In the genomic region with DNA sequence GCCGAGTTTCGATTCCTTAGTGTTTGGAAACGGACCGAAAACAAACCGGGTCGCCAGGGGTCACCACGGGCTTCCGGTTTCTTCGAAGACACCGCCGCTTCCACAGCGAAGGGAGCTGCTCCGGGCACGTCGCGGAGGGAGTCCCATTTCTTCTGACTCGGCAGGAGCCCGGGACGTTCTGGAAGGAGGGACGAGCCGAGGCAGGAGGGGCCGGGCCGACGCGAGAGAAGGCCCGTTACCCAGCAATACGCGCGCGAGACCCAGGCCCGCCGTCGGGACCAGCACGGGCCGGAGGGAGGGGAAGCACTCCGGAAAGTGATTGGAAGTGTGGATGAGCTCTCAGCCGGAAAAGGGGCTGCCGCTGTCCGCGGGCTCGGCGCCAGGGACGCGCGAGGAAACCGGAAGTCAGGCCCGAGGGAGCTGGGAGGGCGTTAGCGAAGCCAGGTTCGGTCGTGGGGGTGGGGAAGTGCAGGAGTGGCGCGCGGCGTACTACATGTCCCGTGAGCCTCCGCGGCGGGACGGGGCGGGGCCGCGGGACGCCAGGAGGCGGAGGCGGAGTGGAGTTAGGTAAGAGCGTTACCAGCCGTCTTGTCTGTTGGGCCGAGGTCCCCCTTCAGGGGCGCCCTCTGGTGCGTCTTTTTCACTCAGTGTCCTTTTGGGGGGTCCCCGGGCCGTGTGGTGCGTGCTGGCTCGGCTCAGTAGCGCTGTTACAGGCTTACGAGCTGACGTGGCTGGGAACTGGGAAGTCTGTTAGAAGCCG, we compare ENCODE assay signal across 1 cellular context.
A peak's percentile ranks its signal among the peaks of the same experiment; 100 is the strongest.
TF ChIP-seq lines count a peak whose summit lies in the region.

A gene with protein sequence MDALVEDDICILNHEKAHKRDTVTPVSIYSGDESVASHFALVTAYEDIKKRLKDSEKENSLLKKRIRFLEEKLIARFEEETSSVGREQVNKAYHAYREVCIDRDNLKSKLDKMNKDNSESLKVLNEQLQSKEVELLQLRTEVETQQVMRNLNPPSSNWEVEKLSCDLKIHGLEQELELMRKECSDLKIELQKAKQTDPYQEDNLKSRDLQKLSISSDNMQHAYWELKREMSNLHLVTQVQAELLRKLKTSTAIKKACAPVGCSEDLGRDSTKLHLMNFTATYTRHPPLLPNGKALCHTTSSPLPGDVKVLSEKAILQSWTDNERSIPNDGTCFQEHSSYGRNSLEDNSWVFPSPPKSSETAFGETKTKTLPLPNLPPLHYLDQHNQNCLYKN (minus strand): TSS at position 188 of the 760 bp plus-strand sequence. CDS start 8,207 bp downstream, outside the sequence.
A gene with protein sequence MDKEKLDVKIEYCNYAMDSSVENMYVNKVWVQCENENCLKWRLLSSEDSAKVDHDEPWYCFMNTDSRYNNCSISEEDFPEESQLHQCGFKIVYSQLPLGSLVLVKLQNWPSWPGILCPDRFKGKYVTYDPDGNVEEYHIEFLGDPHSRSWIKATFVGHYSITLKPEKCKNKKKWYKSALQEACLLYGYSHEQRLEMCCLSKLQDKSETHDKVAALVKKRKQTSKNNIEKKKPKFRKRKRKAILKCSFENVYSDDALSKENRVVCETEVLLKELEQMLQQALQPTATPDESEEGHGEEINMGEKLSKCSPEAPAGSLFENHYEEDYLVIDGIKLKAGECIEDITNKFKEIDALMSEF (plus strand): TSS at position 85 of the 760 bp plus-strand sequence. CDS start 64,348 bp downstream, outside the sequence.

TF ChIP-seq in K562, 482 proteins besides CTCF, POLR2A, EP300 and RAD21 (continued from another document):
- TF ChIP-seq, protein P1, sequence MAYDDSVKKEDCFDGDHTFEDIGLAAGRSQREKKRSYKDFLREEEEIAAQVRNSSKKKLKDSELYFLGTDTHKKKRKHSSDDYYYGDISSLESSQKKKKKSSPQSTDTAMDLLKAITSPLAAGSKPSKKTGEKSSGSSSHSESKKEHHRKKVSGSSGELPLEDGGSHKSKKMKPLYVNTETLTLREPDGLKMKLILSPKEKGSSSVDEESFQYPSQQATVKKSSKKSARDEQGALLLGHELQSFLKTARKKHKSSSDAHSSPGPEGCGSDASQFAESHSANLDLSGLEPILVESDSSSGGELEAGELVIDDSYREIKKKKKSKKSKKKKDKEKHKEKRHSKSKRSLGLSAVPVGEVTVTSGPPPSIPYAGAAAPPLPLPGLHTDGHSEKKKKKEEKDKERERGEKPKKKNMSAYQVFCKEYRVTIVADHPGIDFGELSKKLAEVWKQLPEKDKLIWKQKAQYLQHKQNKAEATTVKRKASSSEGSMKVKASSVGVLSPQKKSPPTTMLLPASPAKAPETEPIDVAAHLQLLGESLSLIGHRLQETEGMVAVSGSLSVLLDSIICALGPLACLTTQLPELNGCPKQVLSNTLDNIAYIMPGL (CRISPR knock-in tag; IDR thresholded peaks at IDR 0.05): peak; percentile 47; the same call in 1 of the 2 replicates
- TF ChIP-seq, protein P2, sequence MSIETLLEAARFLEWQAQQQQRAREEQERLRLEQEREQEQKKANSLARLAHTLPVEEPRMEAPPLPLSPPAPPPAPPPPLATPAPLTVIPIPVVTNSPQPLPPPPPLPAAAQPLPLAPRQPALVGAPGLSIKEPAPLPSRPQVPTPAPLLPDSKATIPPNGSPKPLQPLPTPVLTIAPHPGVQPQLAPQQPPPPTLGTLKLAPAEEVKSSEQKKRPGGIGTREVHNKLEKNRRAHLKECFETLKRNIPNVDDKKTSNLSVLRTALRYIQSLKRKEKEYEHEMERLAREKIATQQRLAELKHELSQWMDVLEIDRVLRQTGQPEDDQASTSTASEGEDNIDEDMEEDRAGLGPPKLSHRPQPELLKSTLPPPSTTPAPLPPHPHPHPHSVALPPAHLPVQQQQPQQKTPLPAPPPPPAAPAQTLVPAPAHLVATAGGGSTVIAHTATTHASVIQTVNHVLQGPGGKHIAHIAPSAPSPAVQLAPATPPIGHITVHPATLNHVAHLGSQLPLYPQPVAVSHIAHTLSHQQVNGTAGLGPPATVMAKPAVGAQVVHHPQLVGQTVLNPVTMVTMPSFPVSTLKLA (conservative IDR thresholded peaks at IDR 0.05): peak; percentile 74 to 83
- TF ChIP-seq, protein P3, sequence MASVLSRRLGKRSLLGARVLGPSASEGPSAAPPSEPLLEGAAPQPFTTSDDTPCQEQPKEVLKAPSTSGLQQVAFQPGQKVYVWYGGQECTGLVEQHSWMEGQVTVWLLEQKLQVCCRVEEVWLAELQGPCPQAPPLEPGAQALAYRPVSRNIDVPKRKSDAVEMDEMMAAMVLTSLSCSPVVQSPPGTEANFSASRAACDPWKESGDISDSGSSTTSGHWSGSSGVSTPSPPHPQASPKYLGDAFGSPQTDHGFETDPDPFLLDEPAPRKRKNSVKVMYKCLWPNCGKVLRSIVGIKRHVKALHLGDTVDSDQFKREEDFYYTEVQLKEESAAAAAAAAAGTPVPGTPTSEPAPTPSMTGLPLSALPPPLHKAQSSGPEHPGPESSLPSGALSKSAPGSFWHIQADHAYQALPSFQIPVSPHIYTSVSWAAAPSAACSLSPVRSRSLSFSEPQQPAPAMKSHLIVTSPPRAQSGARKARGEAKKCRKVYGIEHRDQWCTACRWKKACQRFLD (CRISPR knock-in tag; IDR thresholded peaks at IDR 0.05): no peak
- TF ChIP-seq GABPA (tag; conservative IDR thresholded peaks at IDR 0.05; ENCODE audit: low read depth) (peak; percentile 96), OTX1 (CRISPR knock-in tag; IDR thresholded peaks at IDR 0.05) (peak; percentile 77; the same call in 1 of the 2 replicates), TEAD1 (CRISPR knock-in tag; IDR thresholded peaks at IDR 0.05) (peak in 1 of 2 experiments; percentile 73; a peak in 3 of 4 replicates), E2F3 (CRISPR knock-in tag; IDR thresholded peaks at IDR 0.05) (peak; percentile 46), HNRNPL (IDR thresholded peaks at IDR 0.05; ENCODE audit: low read depth, low read length) (peak; percentile 50; the same call in 1 of the 2 replicates), GATAD2A (IDR thresholded peaks at IDR 0.05) (peak; percentile 36; the same call in 1 of the 2 replicates), MYC (IDR thresholded peaks at IDR 0.05; ENCODE audit: low read depth, low read length) (no peak; the same call in 1 of the 2 replicates), MYC (CRISPR knock-in tag; IDR thresholded peaks at IDR 0.05; ENCODE audit: borderline replicate concordance, low read depth) (peak; percentile 45; the same call in 1 of the 2 replicates), POLR2AphosphoS5 (IDR thresholded peaks at IDR 0.05; ENCODE audit: control insufficient read depth, insufficient read depth, low read depth, low read length) (peak; percentile 51), KDM2B (CRISPR knock-in tag; IDR thresholded peaks at IDR 0.05) (0 out of 2 replicates have a peak, but pooled peaks have one; percentile 5), BRD4 (IDR thresholded peaks at IDR 0.05) (peak; percentile 98), PRPF4 (IDR thresholded peaks at IDR 0.05; ENCODE audit: insufficient read depth, low read depth, low read length, poor library complexity, severe bottlenecking) (peak; percentile 81), ZBTB7A (IDR thresholded peaks at IDR 0.05; ENCODE audit: borderline replicate concordance, control insufficient read depth, low read depth, low read length) (peak; percentile 87), STAT5B (CRISPR knock-in tag; IDR thresholded peaks at IDR 0.05) (no peak), CBFA2T3 (IDR thresholded peaks at IDR 0.05) (0 out of 2 replicates have a peak, but pooled peaks have one; percentile 2), RB1 (IDR thresholded peaks at IDR 0.05; ENCODE audit: low read depth) (peak; percentile 41), CBX3 (IDR thresholded peaks at IDR 0.05; ENCODE audit: borderline replicate concordance in 1 of 2, low read length in 2 of 2) (peak in 1 of 2 experiments; percentile 10; a peak in 1 of 3 replicates), GTF2E2 (tag; IDR thresholded peaks at IDR 0.05) (peak; percentile 95), FOXJ2 (tag; IDR thresholded peaks at IDR 0.05) (peak; percentile 93)
- TF ChIP-seq, protein P4, sequence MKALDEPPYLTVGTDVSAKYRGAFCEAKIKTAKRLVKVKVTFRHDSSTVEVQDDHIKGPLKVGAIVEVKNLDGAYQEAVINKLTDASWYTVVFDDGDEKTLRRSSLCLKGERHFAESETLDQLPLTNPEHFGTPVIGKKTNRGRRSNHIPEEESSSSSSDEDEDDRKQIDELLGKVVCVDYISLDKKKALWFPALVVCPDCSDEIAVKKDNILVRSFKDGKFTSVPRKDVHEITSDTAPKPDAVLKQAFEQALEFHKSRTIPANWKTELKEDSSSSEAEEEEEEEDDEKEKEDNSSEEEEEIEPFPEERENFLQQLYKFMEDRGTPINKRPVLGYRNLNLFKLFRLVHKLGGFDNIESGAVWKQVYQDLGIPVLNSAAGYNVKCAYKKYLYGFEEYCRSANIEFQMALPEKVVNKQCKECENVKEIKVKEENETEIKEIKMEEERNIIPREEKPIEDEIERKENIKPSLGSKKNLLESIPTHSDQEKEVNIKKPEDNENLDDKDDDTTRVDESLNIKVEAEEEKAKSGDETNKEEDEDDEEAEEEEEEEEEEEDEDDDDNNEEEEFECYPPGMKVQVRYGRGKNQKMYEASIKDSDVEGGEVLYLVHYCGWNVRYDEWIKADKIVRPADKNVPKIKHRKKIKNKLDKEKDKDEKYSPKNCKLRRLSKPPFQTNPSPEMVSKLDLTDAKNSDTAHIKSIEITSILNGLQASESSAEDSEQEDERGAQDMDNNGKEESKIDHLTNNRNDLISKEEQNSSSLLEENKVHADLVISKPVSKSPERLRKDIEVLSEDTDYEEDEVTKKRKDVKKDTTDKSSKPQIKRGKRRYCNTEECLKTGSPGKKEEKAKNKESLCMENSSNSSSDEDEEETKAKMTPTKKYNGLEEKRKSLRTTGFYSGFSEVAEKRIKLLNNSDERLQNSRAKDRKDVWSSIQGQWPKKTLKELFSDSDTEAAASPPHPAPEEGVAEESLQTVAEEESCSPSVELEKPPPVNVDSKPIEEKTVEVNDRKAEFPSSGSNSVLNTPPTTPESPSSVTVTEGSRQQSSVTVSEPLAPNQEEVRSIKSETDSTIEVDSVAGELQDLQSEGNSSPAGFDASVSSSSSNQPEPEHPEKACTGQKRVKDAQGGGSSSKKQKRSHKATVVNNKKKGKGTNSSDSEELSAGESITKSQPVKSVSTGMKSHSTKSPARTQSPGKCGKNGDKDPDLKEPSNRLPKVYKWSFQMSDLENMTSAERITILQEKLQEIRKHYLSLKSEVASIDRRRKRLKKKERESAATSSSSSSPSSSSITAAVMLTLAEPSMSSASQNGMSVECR (CRISPR knock-in tag; IDR thresholded peaks at IDR 0.05): peak; percentile 79
